ENCODE assay signal across 29 cellular contexts in genomic region chr7:4670791-4671190, GRCh38.
"Had no signal": no experiment of that assay in that cellular context is flagged by ENCODE, and none has a peak within 500 bp of the region (broad histone marks: within the 10 kb centered on the region; RNA-seq: fewer than 3 reads in every experiment).

No MANE protein-coding gene starts in this region.

- H2AFZ ChIP-seq: parathyroid adenoma had no signal

- H3K36me3 ChIP-seq: breast epithelium, esophagus muscularis mucosa, heart left ventricle, right atrium auricular region, stomach, tibial artery, upper lobe of right lung had no signal

- FAIRE-seq: colon had no signal

- H3K9me3 ChIP-seq: psoas muscle, upper lobe of right lung had no signal

- ATAC-seq: activated CD8-positive, alpha-beta memory T cell treated with anti-CD3 and anti-CD28 coated beads, Interleukin-2, amount 10 ng/mL, durations not matched to agents 7 days and 5 days; activated CD8-positive, alpha-beta T cell treated with anti-CD3 and anti-CD28 coated beads, Interleukin-2, amount 10 ng/mL, durations not matched to agents 7 days and 5 days; activated naive CD4-positive, alpha-beta T cell treated with anti-CD3 and anti-CD28 coated beads, Interleukin-2, amount 50 U/mL, for 72 hours; foreskin keratinocyte; heart left ventricle; psoas muscle; stimulated activated naive B cell treated with anti-CD40 and anti-IgM and Interleukin-4, amounts not matched to agents 10 μg/mL and 1 μg/mL and 100 μg/mL, for 72 hours; upper lobe of right lung had no signal

- H3K4me3 ChIP-seq: breast epithelium, esophagus muscularis mucosa, heart left ventricle, psoas muscle, right atrium auricular region, stomach, tibial artery, upper lobe of right lung had no signal

- H3K27ac ChIP-seq: breast epithelium, foreskin keratinocyte, parathyroid adenoma, psoas muscle, upper lobe of right lung had no signal

- H3K79me2 ChIP-seq: parathyroid adenoma had no signal

- H3K27me3 ChIP-seq: breast epithelium, esophagus muscularis mucosa, foreskin keratinocyte, heart left ventricle, right atrium auricular region, stomach, tibial artery, upper lobe of right lung had no signal

- H3K27me3 Mint-ChIP-seq: activated CD8-positive, alpha-beta memory T cell treated with anti-CD3 and anti-CD28 coated beads, Interleukin-2, amount 10 ng/mL, durations not matched to agents 7 days and 5 days; central memory CD8-positive, alpha-beta T cell had no signal

- H3K4me1 ChIP-seq: breast epithelium, foreskin keratinocyte, parathyroid adenoma, psoas muscle, right atrium auricular region, upper lobe of right lung had no signal

- H3K4me1 Mint-ChIP-seq: central memory CD8-positive, alpha-beta T cell; immature natural killer cell; naive B cell; nephron progenitor cell; stimulated activated naive B cell treated with anti-CD40 and anti-IgM and Interleukin-4, amounts not matched to agents 10 μg/mL and 1 μg/mL and 100 μg/mL, for 72 hours had no signal

- DNase-seq: activated CD4-positive, alpha-beta T cell treated with anti-CD3 and anti-CD28 coated beads for 1 hour; activated CD8-positive, alpha-beta memory T cell treated with anti-CD3 and anti-CD28 coated beads, Interleukin-2, amount 10 ng/mL, durations not matched to agents 7 days and 5 days; activated CD8-positive, alpha-beta T cell treated with anti-CD3 and anti-CD28 coated beads, Interleukin-2, amount 10 ng/mL, durations not matched to agents 7 days and 5 days; activated naive CD4-positive, alpha-beta T cell; activated T-cell treated with anti-CD3 and anti-CD28 coated beads, Interleukin-2, amount 50 U/mL, for 48 hours; dermis blood vessel endothelial cell; effector CD4-positive, alpha-beta T cell; foreskin keratinocyte; heart left ventricle; hypothalamus; immature natural killer cell; naive B cell; nephron progenitor cell; nucleus accumbens; psoas muscle; stimulated activated CD4-positive, alpha-beta T cell treated with anti-CD3 and anti-CD28 coated beads, Interleukin-15, amount 100 ng/mL, for 24 hours; stimulated activated CD4-positive, alpha-beta T cell treated with anti-CD3 and anti-CD28 coated beads, Interleukin-2, amount 100 ng/mL, for 24 hours; stimulated activated naive B cell treated with anti-CD40 and anti-IgM and Interleukin-4, amounts not matched to agents 10 μg/mL and 1 μg/mL and 100 μg/mL, for 72 hours; stomach; tibial artery had no signal

- H3K4me3 Mint-ChIP-seq: activated CD8-positive, alpha-beta memory T cell treated with anti-CD3 and anti-CD28 coated beads, Interleukin-2, amount 10 ng/mL, durations not matched to agents 7 days and 5 days; activated CD8-positive, alpha-beta T cell treated with anti-CD3 and anti-CD28 coated beads, Interleukin-2, amount 10 ng/mL, durations not matched to agents 7 days and 5 days; central memory CD8-positive, alpha-beta T cell; immature natural killer cell; mesothelial cell of epicardium; naive B cell; nephron progenitor cell; stimulated activated naive B cell treated with anti-CD40 and anti-IgM and Interleukin-4, amounts not matched to agents 10 μg/mL and 1 μg/mL and 100 μg/mL, for 72 hours had no signal

- H3K9ac ChIP-seq: parathyroid adenoma had no signal

- H3K36me3 Mint-ChIP-seq: activated CD8-positive, alpha-beta memory T cell treated with anti-CD3 and anti-CD28 coated beads, Interleukin-2, amount 10 ng/mL, durations not matched to agents 7 days and 5 days; immature natural killer cell; mesothelial cell of epicardium; naive B cell had no signal

- H3K27ac Mint-ChIP-seq: activated CD8-positive, alpha-beta memory T cell treated with anti-CD3 and anti-CD28 coated beads, Interleukin-2, amount 10 ng/mL, durations not matched to agents 7 days and 5 days; activated CD8-positive, alpha-beta T cell treated with anti-CD3 and anti-CD28 coated beads, Interleukin-2, amount 10 ng/mL, durations not matched to agents 7 days and 5 days; immature natural killer cell; mesothelial cell of epicardium; nephron progenitor cell; stimulated activated naive B cell treated with anti-CD40 and anti-IgM and Interleukin-4, amounts not matched to agents 10 μg/mL and 1 μg/mL and 100 μg/mL, for 72 hours had no signal

- H3K9me3 Mint-ChIP-seq: central memory CD8-positive, alpha-beta T cell; immature natural killer cell; mesothelial cell of epicardium had no signal
